Comparison of ENCODE assay signal across 21 cellular contexts in genomic region chr4:6113641-6114040, GRCh38.
"Had no signal": no experiment of that assay in that cellular context is flagged by ENCODE, and none has a peak within 500 bp of the region (broad histone marks: within the 10 kb centered on the region; RNA-seq: fewer than 3 reads in every experiment).

No MANE protein-coding gene starts in this region.

- H3K4me1 Mint-ChIP-seq: mesothelial cell of epicardium; nephron; stimulated activated memory B cell treated with anti-CD40 and anti-IgM and Interleukin-4, amounts not matched to agents 10 μg/mL and 1 μg/mL and 100 μg/mL, for 72 hours had no signal

- H3K36me3 Mint-ChIP-seq: mesothelial cell of epicardium; stimulated activated memory B cell treated with anti-CD40 and anti-IgM and Interleukin-4, amounts not matched to agents 10 μg/mL and 1 μg/mL and 100 μg/mL, for 72 hours had no signal

- DNase-seq: colonic mucosa; effector CD4-positive, alpha-beta T cell; foreskin melanocyte; hippocampal formation; kidney glomerular epithelial cell; mammary epithelial cell; occipital lobe; psoas muscle; retina; right lobe of liver; stimulated activated CD4-positive, alpha-beta T cell treated with anti-CD3 and anti-CD28 coated beads, Interleukin-4, amount 100 ng/mL, for 1 hour; upper lobe of right lung had no signal

- H3K9me3 ChIP-seq: colonic mucosa, heart left ventricle, psoas muscle, right lobe of liver, testis, tibial nerve, upper lobe of right lung, vagina had no signal

- H3K4me3 Mint-ChIP-seq: mesothelial cell of epicardium; nephron; stimulated activated memory B cell treated with anti-CD40 and anti-IgM and Interleukin-4, amounts not matched to agents 10 μg/mL and 1 μg/mL and 100 μg/mL, for 72 hours; stimulated activated naive CD8-positive, alpha-beta T cell treated with anti-CD3 and anti-CD28 coated beads, Interleukin-15, Interleukin-2, amounts not matched to agents 100 ng/mL and 50 ng/mL, for 24 hours had no signal

- H3K27ac ChIP-seq: colonic mucosa, heart left ventricle, parathyroid adenoma, psoas muscle, right lobe of liver, testis, tibial nerve, upper lobe of right lung, vagina had no signal

- ATAC-seq: heart left ventricle; psoas muscle; right lobe of liver; stimulated activated memory B cell treated with anti-CD40 and anti-IgM and Interleukin-4, amounts not matched to agents 10 μg/mL and 1 μg/mL and 100 μg/mL, for 72 hours; upper lobe of right lung had no signal

- H3K4me3 ChIP-seq: colonic mucosa, heart left ventricle, psoas muscle, right lobe of liver, testis, tibial nerve, upper lobe of right lung, vagina had no signal

- H3K27ac Mint-ChIP-seq: mesothelial cell of epicardium; nephron; stimulated activated memory B cell treated with anti-CD40 and anti-IgM and Interleukin-4, amounts not matched to agents 10 μg/mL and 1 μg/mL and 100 μg/mL, for 72 hours; stimulated activated naive CD8-positive, alpha-beta T cell treated with anti-CD3 and anti-CD28 coated beads, Interleukin-15, Interleukin-2, amounts not matched to agents 100 ng/mL and 50 ng/mL, for 24 hours had no signal

- H3K9me3 Mint-ChIP-seq: mesothelial cell of epicardium; nephron; stimulated activated memory B cell treated with anti-CD40 and anti-IgM and Interleukin-4, amounts not matched to agents 10 μg/mL and 1 μg/mL and 100 μg/mL, for 72 hours; stimulated activated naive CD8-positive, alpha-beta T cell treated with anti-CD3 and anti-CD28 coated beads, Interleukin-15, Interleukin-2, amounts not matched to agents 100 ng/mL and 50 ng/mL, for 24 hours had no signal

- H3K9ac ChIP-seq: parathyroid adenoma had no signal

- H3K36me3 ChIP-seq: colonic mucosa, heart left ventricle, right lobe of liver, tibial nerve, upper lobe of right lung, vagina had no signal

- H3K27me3 ChIP-seq: colonic mucosa, right lobe of liver, testis, tibial nerve, upper lobe of right lung, vagina had no signal

- H3K4me1 ChIP-seq: colonic mucosa, heart left ventricle, parathyroid adenoma, psoas muscle, right lobe of liver, testis, tibial nerve, upper lobe of right lung, vagina had no signal
